8 cellular contexts compared by ENCODE assay signal in genomic region chr1:53325326-53326087, GRCh38. TPM values are rescaled to one million over a fixed set of nuclear protein-coding genes. Genes with fewer than 3 reads are reported as not detected.
DNase-seq lines count a peak whose midpoint lies in the region; ATAC-seq and TF ChIP-seq lines count a peak whose summit lies in the region.

No MANE protein-coding gene starts in this region.

- no peaks in the 10 kb centered on the region for H3K27me3 Mint-ChIP-seq in activated T-helper 1 cell treated with anti-CD3 and anti-CD28 coated beads, Interleukin-12 subunit alpha, Interleukin-12 subunit beta, Interleukin-2, Interleukin-4 antibody, amounts not matched to agents 30 ng/mL and 10 ng/mL and 1 ng/mL, durations not matched to agents 14 hours and 24 hours and 36 hours (ENCODE audit: insufficient read depth)
- H3K27me3 Mint-ChIP-seq in stimulated activated memory B cell treated with anti-CD40 and anti-IgM and Interleukin-4, amounts not matched to agents 10 μg/mL and 1 μg/mL and 100 μg/mL, for 72 hours, result no peaks in the 10 kb centered on the region

- H3K9me2 ChIP-seq in hepatocyte (replicated peaks; ENCODE audit: insufficient read depth), result no peaks in the 10 kb centered on the region

- H4K20me1 ChIP-seq in hepatocyte (ENCODE audit: insufficient read depth, poor library complexity, severe bottlenecking), result no peaks in the 10 kb centered on the region

- peak overlapping the region; percentile 92 for H3K9ac ChIP-seq in HUES6 (ENCODE audit: low read length)

- no peaks in the 10 kb centered on the region for H3K79me2 ChIP-seq in hepatocyte

- no peaks in the 10 kb centered on the region for H3K9me3 Mint-ChIP-seq in activated T-helper 1 cell treated with anti-CD3 and anti-CD28 coated beads, Interleukin-12 subunit alpha, Interleukin-12 subunit beta, Interleukin-2, Interleukin-4 antibody, amounts not matched to agents 30 ng/mL and 10 ng/mL and 1 ng/mL, durations not matched to agents 14 hours and 24 hours and 36 hours
- no peaks in the 10 kb centered on the region for H3K9me3 Mint-ChIP-seq in stimulated activated memory B cell treated with anti-CD40 and anti-IgM and Interleukin-4, amounts not matched to agents 10 μg/mL and 1 μg/mL and 100 μg/mL, for 72 hours

- ATAC-seq in stimulated activated memory B cell treated with anti-CD40 and anti-IgM and Interleukin-4, amounts not matched to agents 10 μg/mL and 1 μg/mL and 100 μg/mL, for 72 hours, result no peak
- ATAC-seq in GM21515 (IDR thresholded peaks at IDR 0.05; ENCODE audit: unreplicated experiment), result no peak

- peak; percentile 2 for DNase-seq in activated T-helper 1 cell treated with anti-CD3 and anti-CD28 coated beads, Interleukin-12 subunit alpha, Interleukin-12 subunit beta, Interleukin-2, Interleukin-4 antibody, amounts not matched to agents 30 ng/mL and 10 ng/mL and 1 ng/mL, durations not matched to agents 14 hours and 24 hours and 36 hours (ENCODE audit: low spot score)
- DNase-seq in hepatocyte (ENCODE audit: low spot score), result no peak
- DNase-seq in hypothalamus (lab: John Stamatoyannopoulos, UW), result no peak
- DNase-seq in mucosa of gallbladder (ENCODE audit: low spot score), result no peak
- DNase-seq in HuH-7.5 (ENCODE audit: low spot score), result no peak

- H3K4me2 ChIP-seq in hepatocyte, result peak overlapping the region; percentile 100

- peak overlapping the region; percentile 96 for H3K27ac Mint-ChIP-seq in activated T-helper 1 cell treated with anti-CD3 and anti-CD28 coated beads, Interleukin-12 subunit alpha, Interleukin-12 subunit beta, Interleukin-2, Interleukin-4 antibody, amounts not matched to agents 30 ng/mL and 10 ng/mL and 1 ng/mL, durations not matched to agents 14 hours and 24 hours and 36 hours
- peak overlapping the region; percentile 91 for H3K27ac Mint-ChIP-seq in stimulated activated memory B cell treated with anti-CD40 and anti-IgM and Interleukin-4, amounts not matched to agents 10 μg/mL and 1 μg/mL and 100 μg/mL, for 72 hours

- no peaks in the 10 kb centered on the region for H3K27me3 ChIP-seq in HUES6 (ENCODE audit: control insufficient read depth, insufficient read depth, low read length)
- H3K27me3 ChIP-seq in hepatocyte, result peaks cover 5% of the 10 kb centered on the region

- peaks cover 44% of the 10 kb centered on the region for H3K4me1 Mint-ChIP-seq in activated T-helper 1 cell treated with anti-CD3 and anti-CD28 coated beads, Interleukin-12 subunit alpha, Interleukin-12 subunit beta, Interleukin-2, Interleukin-4 antibody, amounts not matched to agents 30 ng/mL and 10 ng/mL and 1 ng/mL, durations not matched to agents 14 hours and 24 hours and 36 hours (ENCODE audit: low read depth)
- peaks cover 36% of the 10 kb centered on the region for H3K4me1 Mint-ChIP-seq in stimulated activated memory B cell treated with anti-CD40 and anti-IgM and Interleukin-4, amounts not matched to agents 10 μg/mL and 1 μg/mL and 100 μg/mL, for 72 hours

- peak overlapping the region; percentile 17 for H2AFZ ChIP-seq in hepatocyte

- H3K36me3 ChIP-seq in HUES6 (ENCODE audit: control insufficient read depth, insufficient read depth, low read length) (peaks cover 53% of the 10 kb centered on the region), hepatocyte (replicated peaks; ENCODE audit: insufficient read depth, low read depth) (no peaks in the 10 kb centered on the region)

- H3K9me3 ChIP-seq in HUES6 (ENCODE audit: control insufficient read depth, insufficient read depth, low read depth, low read length) (no peaks in the 10 kb centered on the region), hepatocyte (ENCODE audit: low read depth) (no peaks in the 10 kb centered on the region)

- H3K4me3 Mint-ChIP-seq in activated T-helper 1 cell treated with anti-CD3 and anti-CD28 coated beads, Interleukin-12 subunit alpha, Interleukin-12 subunit beta, Interleukin-2, Interleukin-4 antibody, amounts not matched to agents 30 ng/mL and 10 ng/mL and 1 ng/mL, durations not matched to agents 14 hours and 24 hours and 36 hours, result peak overlapping the region; percentile 96
- H3K4me3 Mint-ChIP-seq in stimulated activated memory B cell treated with anti-CD40 and anti-IgM and Interleukin-4, amounts not matched to agents 10 μg/mL and 1 μg/mL and 100 μg/mL, for 72 hours, result peak overlapping the region; percentile 96

- peaks cover 33% of the 10 kb centered on the region for H3K36me3 Mint-ChIP-seq in activated T-helper 1 cell treated with anti-CD3 and anti-CD28 coated beads, Interleukin-12 subunit alpha, Interleukin-12 subunit beta, Interleukin-2, Interleukin-4 antibody, amounts not matched to agents 30 ng/mL and 10 ng/mL and 1 ng/mL, durations not matched to agents 14 hours and 24 hours and 36 hours (ENCODE audit: low read depth)
- peaks cover 25% of the 10 kb centered on the region for H3K36me3 Mint-ChIP-seq in stimulated activated memory B cell treated with anti-CD40 and anti-IgM and Interleukin-4, amounts not matched to agents 10 μg/mL and 1 μg/mL and 100 μg/mL, for 72 hours

- H3K4me3 ChIP-seq in HUES6 (ENCODE audit: low read depth, low read length) (peak overlapping the region; percentile 96), hepatocyte (peak overlapping the region; percentile 24)

- H3K27ac ChIP-seq in HUES6 (ENCODE audit: low read depth, low read length), result peak overlapping the region; percentile 98
- H3K27ac ChIP-seq in hepatocyte, result peak overlapping the region; percentile 26

- intact Hi-C loops in activated T-helper 1 cell treated with anti-CD3 and anti-CD28 coated beads, Interleukin-12 subunit alpha, Interleukin-12 subunit beta, Interleukin-2, Interleukin-4 antibody, amounts not matched to agents 30 ng/mL and 10 ng/mL and 1 ng/mL, durations not matched to agents 14 hours and 24 hours and 36 hours (cut with micrococcal nuclease), result loop anchor here (1.0 to 10.0 kb wide), 21 partner anchors 33 to 1711 kb away; partner anchors contain the start of genes CC2D1B, CPT2, CZIB and IFT25

- WGBS in hepatocyte (ENCODE audit: low lambda C conversion rate, missing lambda C conversion rate), result 39% methylated on average over 26 of the region's 26 CpGs

- no peak for TF ChIP-seq CTCF in hepatocyte (IDR thresholded peaks at IDR 0.05; ENCODE audit: poor library complexity)

- H3K4me1 ChIP-seq in HUES6 (ENCODE audit: control insufficient read depth, insufficient read depth, low read length), result peaks cover 31% of the 10 kb centered on the region
- peaks cover 10% of the 10 kb centered on the region for H3K4me1 ChIP-seq in hepatocyte (ENCODE audit: insufficient read depth)

RNA-seq across cellular contexts. Expression of gene LRP8, which starts 2.4 kb away (rescaled TPM):
- 78.8 and 87.4 TPM in 2 replicates for total RNA-seq in activated T-helper 1 cell treated with anti-CD3 and anti-CD28 coated beads, Interleukin-12 subunit alpha, Interleukin-12 subunit beta, Interleukin-2, Interleukin-4 antibody, amounts not matched to agents 30 ng/mL and 10 ng/mL and 1 ng/mL, durations not matched to agents 14 hours and 24 hours and 36 hours
- total RNA-seq in hepatocyte (2.6 and 2.7 TPM in 2 replicates), mucosa of gallbladder (3.5 TPM)
- 2.1 and 2.4 TPM in 2 replicates for polyA plus RNA-seq in hepatocyte

Comparison
In these comparisons a context has a peak if more than half of its experiments do, and no peak if none do; other contexts are left out.
1. RNA of gene LRP8, which starts 2.4 kb away (total RNA-seq): 78.8 to 87.4 TPM in activated T-helper 1 cell treated with anti-CD3 and anti-CD28 coated beads, Interleukin-12 subunit alpha, Interleukin-12 subunit beta, Interleukin-2, Interleukin-4 antibody, amounts not matched to agents 30 ng/mL and 10 ng/mL and 1 ng/mL, durations not matched to agents 14 hours and 24 hours and 36 hours; 3.5 TPM in mucosa of gallbladder (single experiment) and 2.6 to 2.7 TPM in hepatocyte; every median in the first group is over 10 times any median in the second.